In the genomic region with DNA sequence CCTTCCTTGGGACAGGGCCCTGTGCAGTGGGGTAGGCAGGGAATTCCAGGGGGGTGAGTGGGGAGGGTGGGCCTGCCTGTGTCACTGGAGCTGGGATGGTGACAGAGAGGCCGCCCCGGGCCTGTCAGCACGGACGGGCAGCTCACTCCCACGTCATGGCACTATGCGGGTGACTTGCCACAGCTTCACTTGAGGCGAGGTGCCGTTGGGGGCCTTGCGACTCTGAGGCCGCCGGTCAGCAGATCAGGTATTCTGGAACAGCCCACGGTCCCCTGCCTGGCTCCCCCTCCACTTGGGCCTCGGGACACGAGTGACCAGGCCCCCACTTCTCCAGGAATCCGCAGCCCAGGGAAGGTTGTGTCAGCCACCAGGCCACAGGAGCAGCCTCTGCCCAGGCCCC, we compare ENCODE assay signal across 9 cellular contexts. TPM values are rescaled to one million over a fixed set of nuclear protein-coding genes. Genes with fewer than 3 reads are reported as not detected.
A peak's percentile ranks its signal among the peaks of the same experiment; 100 is the strongest.
DNase-seq lines count a peak whose midpoint lies in the region; ATAC-seq and TF ChIP-seq lines count a peak whose summit lies in the region.
"Had no signal": no experiment of that assay in that cellular context is flagged by ENCODE, and none has a peak within 500 bp of the region (broad histone marks: within the 10 kb centered on the region; RNA-seq: fewer than 3 reads in every experiment).

No MANE protein-coding gene starts in this region.

- DNase-seq in colonic mucosa (peak; percentile 38), neural crest cell (ENCODE audit: low read depth, low spot score) (no peak), T1000 (lab: John Stamatoyannopoulos, UW) (no peak), NCI-H2171 treated with DMSO at 0.1 percent for 48 hours (lab: John Stamatoyannopoulos, UW) (no peak)
- DNase-seq: dermis blood vessel endothelial cell, NCI-H1105 had no signal

- H3K4me1 Mint-ChIP-seq in neural crest cell: peaks cover 9% of the 10 kb centered on the region

- TF ChIP-seq CTCF in 22Rv1 (IDR thresholded peaks at IDR 0.05) (no peak), colonic mucosa (IDR thresholded peaks at IDR 0.05) (no peak), neural crest cell (conservative IDR thresholded peaks at IDR 0.05) (no peak)

- H3K9me3 ChIP-seq in colonic mucosa: no peaks in the 10 kb centered on the region

- no peak overlapping the region for H3K27ac Mint-ChIP-seq in neural crest cell (ENCODE audit: unreplicated experiment)

- H3K27me3 Mint-ChIP-seq in neural crest cell (ENCODE audit: low read depth): peaks cover 4% of the 10 kb centered on the region

- H3K27me3 ChIP-seq in colonic mucosa: no peaks in the 10 kb centered on the region

- no peaks in the 10 kb centered on the region for H3K36me3 ChIP-seq in colonic mucosa

- H3K4me3 Mint-ChIP-seq in neural crest cell: peak overlapping the region; percentile 19

- peaks cover 34% of the 10 kb centered on the region for H3K4me1 ChIP-seq in colonic mucosa

- H3K36me3 Mint-ChIP-seq in neural crest cell (ENCODE audit: low read depth): peaks cover 2% of the 10 kb centered on the region

- H3K9me3 Mint-ChIP-seq in neural crest cell: no peaks in the 10 kb centered on the region
- H3K9me3 Mint-ChIP-seq: activated T-helper 2 cell treated with anti-CD3 and anti-CD28 coated beads, Interferon-gamma antibody, Interleukin-2, Interleukin-4, amounts not matched to agents 10 μg/mL and 5 μg/mL and 100 μg/mL, durations not matched to agents 14 hours and 24 hours and 36 hours had no signal

- H3K27ac ChIP-seq in 22Rv1 (peak overlapping the region; percentile 99), colonic mucosa (peak overlapping the region; percentile 97)

- ATAC-seq in HG02763 (IDR thresholded peaks at IDR 0.05; ENCODE audit: unreplicated experiment): no peak

- intact Hi-C loops in colonic mucosa (cut with DNase I): loop anchor here (2.0 kb wide), 1 partner anchor 21 kb away; no protein-coding TSS in a partner anchor

- peak overlapping the region; percentile 10 for H3K4me3 ChIP-seq in colonic mucosa

- peak overlapping the region; percentile 64 to 70 for H3K9ac ChIP-seq in colonic mucosa (ENCODE audit: low read depth in 2 of 2, low read length in 2 of 2)

RNA-seq across cellular contexts. Expression of gene MIDN, which starts 2.9 kb away (rescaled TPM):
- total RNA-seq in colonic mucosa (100 to 1,000 TPM; 172 to 177 TPM), neural crest cell (177 and 187 TPM in 2 replicates)

RNA-seq across cellular contexts. Expression of gene ATP5F1D, which starts 3.9 kb away (rescaled TPM):
- total RNA-seq in colonic mucosa (100 to 1,000 TPM; 359 to 627 TPM), neural crest cell (140 and 141 TPM in 2 replicates)

RNA-seq across cellular contexts. Expression of gene CBARP, which starts 7.7 kb away (rescaled TPM):
- under 1 TPM; 0.22 to 0.48 TPM for total RNA-seq in colonic mucosa
- 26.2 and 27.1 TPM in 2 replicates for total RNA-seq in neural crest cell

RNA-seq across cellular contexts. Expression of gene CIRBP, which starts 23.7 kb away (rescaled TPM):
- total RNA-seq in colonic mucosa: 100 to 1,000 TPM; 163 to 179 TPM
- total RNA-seq in neural crest cell: 414 and 421 TPM in 2 replicates

RNA-seq across cellular contexts. Expression of gene FAM174C, which starts 29.9 kb away (rescaled TPM):
- total RNA-seq in colonic mucosa (100 to 1,000 TPM in 1 of 2 donors, 10 to 100 TPM in 1; 41.8 to 114 TPM), neural crest cell (33.3 and 36.6 TPM in 2 replicates)

Comparison
In these comparisons a context has a peak if more than half of its experiments do, and no peak if none do; other contexts are left out.
1. RNA of gene CBARP, which starts 7.7 kb away (total RNA-seq): 26.2 to 27.1 TPM in neural crest cell; 0.22 to 0.48 TPM in colonic mucosa; every median in the first group is over 10 times any median in the second.